In the genomic region with DNA sequence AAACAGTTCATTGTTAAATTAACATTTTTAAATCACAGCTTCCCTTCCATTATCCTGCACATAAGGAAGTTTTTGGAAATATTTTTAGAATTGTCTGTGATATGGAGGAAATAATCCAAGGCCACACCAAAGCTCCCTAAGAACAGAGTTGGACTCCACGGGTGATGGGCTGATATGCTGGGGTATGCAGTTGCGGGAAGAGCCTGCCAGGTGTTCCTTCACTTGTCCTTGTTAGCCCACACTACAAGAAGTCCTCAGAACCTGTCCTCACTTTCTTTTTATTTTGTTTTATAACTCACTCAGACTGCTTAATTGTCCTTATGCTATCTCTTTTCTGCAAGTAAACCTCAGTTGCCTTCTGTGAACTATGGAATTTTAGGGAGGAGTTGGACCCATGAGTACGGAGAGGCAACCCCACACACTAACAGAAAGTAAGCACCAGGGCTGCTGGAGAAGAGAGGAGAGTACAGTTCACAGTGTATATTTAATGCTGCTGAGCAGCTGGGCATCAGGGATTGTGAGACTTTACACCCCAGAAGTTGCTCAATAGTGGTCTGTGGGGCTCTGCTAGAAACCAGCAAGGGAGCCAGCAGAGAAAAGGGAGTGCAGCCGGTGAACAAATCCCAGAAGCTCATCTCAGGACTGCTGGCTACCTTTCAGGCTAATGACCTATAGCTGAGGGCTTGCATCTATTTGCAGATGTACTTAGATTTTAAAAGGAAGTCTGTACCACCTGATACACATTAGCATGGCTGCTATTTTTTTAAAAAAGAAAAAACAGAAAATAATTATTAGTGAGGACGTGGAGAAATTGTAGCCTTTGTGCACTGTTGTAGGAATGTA, we compare ENCODE assay signal across 1 cellular context.
A peak's percentile ranks its signal among the peaks of the same experiment; 100 is the strongest.
TF ChIP-seq lines count a peak whose summit lies in the region.

No MANE protein-coding gene starts in this region.

TF ChIP-seq in HepG2, 621 proteins besides CTCF, POLR2A, EP300 and RAD21 (continued from another document and continues in another):
- TF ChIP-seq, protein P1, sequence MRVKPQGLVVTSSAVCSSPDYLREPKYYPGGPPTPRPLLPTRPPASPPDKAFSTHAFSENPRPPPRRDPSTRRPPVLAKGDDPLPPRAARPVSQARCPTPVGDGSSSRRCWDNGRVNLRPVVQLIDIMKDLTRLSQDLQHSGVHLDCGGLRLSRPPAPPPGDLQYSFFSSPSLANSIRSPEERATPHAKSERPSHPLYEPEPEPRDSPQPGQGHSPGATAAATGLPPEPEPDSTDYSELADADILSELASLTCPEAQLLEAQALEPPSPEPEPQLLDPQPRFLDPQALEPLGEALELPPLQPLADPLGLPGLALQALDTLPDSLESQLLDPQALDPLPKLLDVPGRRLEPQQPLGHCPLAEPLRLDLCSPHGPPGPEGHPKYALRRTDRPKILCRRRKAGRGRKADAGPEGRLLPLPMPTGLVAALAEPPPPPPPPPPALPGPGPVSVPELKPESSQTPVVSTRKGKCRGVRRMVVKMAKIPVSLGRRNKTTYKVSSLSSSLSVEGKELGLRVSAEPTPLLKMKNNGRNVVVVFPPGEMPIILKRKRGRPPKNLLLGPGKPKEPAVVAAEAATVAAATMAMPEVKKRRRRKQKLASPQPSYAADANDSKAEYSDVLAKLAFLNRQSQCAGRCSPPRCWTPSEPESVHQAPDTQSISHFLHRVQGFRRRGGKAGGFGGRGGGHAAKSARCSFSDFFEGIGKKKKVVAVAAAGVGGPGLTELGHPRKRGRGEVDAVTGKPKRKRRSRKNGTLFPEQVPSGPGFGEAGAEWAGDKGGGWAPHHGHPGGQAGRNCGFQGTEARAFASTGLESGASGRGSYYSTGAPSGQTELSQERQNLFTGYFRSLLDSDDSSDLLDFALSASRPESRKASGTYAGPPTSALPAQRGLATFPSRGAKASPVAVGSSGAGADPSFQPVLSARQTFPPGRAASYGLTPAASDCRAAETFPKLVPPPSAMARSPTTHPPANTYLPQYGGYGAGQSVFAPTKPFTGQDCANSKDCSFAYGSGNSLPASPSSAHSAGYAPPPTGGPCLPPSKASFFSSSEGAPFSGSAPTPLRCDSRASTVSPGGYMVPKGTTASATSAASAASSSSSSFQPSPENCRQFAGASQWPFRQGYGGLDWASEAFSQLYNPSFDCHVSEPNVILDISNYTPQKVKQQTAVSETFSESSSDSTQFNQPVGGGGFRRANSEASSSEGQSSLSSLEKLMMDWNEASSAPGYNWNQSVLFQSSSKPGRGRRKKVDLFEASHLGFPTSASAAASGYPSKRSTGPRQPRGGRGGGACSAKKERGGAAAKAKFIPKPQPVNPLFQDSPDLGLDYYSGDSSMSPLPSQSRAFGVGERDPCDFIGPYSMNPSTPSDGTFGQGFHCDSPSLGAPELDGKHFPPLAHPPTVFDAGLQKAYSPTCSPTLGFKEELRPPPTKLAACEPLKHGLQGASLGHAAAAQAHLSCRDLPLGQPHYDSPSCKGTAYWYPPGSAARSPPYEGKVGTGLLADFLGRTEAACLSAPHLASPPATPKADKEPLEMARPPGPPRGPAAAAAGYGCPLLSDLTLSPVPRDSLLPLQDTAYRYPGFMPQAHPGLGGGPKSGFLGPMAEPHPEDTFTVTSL (CRISPR knock-in tag; IDR thresholded peaks at IDR 0.05; ENCODE audit: borderline replicate concordance), result peak; percentile 71; the same call in 1 of the 2 replicates
- no peak for TF ChIP-seq CSRNP2 (CRISPR knock-in tag; conservative IDR thresholded peaks at IDR 0.05; ENCODE audit: low read depth)
- TF ChIP-seq ZNF34 (CRISPR knock-in tag; IDR thresholded peaks at IDR 0.05; ENCODE audit: borderline replicate concordance), result no peak
- TF ChIP-seq CC2D1A (CRISPR knock-in tag; IDR thresholded peaks at IDR 0.05), result no peak
- TF ChIP-seq, protein P2, sequence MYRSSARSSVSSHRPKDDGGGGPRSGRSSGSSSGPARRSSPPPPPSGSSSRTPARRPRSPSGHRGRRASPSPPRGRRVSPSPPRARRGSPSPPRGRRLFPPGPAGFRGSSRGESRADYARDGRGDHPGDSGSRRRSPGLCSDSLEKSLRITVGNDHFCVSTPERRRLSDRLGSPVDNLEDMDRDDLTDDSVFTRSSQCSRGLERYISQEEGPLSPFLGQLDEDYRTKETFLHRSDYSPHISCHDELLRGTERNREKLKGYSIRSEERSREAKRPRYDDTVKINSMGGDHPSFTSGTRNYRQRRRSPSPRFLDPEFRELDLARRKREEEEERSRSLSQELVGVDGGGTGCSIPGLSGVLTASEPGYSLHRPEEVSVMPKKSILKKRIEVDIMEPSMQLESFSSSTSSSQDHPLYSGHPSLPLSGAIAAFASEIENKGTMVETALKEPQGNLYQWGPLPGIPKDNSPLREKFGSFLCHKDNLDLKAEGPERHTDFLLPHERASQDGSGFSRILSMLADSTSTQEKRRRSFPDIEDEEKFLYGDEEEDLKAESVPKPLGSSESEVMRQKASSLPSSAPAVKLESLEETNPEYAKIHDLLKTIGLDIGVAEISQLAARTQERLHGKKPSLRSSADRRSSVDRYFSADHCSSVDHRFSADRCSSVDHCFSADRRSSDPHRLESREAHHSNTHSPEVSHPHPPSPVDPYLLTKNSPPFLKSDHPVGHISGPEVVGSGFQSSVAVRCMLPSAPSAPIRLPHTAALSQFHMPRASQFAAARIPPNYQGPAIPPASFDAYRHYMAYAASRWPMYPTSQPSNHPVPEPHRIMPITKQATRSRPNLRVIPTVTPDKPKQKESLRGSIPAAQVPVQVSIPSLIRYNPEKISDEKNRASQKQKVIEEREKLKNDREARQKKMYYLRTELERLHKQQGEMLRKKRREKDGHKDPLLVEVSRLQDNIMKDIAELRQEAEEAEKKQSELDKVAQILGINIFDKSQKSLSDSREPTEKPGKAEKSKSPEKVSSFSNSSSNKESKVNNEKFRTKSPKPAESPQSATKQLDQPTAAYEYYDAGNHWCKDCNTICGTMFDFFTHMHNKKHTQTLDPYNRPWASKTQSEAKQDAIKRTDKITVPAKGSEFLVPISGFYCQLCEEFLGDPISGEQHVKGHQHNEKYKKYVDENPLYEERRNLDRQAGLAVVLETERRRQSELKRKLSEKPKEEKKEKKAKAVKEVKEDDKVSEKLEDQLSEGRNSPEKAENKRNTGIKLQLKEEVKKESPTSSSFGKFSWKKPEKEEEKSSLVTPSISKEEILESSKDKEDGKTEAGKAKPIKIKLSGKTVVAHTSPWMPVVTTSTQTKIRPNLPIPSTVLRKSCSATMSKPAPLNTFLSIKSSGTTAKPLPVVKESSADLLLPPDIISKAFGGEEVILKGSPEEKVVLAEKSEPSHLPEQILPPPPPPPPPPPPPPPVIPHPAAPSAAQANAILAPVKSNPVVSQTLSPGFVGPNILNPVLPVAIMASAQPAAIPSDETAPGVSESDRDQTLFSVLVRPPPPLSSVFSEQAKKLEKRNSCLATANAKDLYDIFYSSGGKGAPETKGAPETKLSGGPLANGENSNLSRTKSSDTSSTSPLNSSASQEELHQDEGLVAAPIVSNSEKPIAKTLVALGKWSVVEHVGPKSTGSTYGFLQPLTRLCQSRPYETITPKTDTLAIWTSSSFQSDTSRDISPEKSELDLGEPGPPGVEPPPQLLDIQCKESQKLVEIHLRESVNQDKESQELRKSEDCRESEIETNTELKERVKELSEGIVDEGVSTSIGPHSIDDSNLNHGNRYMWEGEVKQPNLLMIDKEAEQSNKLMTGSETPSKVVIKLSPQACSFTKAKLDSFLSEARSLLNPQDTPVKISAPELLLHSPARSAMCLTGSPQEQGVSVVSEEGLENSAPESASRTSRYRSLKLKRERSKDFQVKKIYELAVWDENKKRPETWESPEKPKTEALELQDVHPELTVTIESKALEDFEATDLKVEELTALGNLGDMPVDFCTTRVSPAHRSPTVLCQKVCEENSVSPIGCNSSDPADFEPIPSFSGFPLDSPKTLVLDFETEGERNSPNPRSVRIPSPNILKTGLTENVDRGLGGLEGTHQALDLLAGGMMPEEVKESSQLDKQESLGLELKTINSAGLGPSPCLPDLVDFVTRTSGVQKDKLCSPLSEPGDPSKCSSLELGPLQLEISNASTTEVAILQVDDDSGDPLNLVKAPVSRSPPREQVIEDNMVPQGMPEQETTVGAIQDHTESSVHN (CRISPR knock-in tag; IDR thresholded peaks at IDR 0.05), result 0 out of 2 replicates have a peak, but pooled peaks have one; percentile 25
- TF ChIP-seq KDM5A (IDR thresholded peaks at IDR 0.05; ENCODE audit: borderline replicate concordance, low read length), result peak; percentile 32; the same call in 1 of the 2 replicates
- TF ChIP-seq ZNF703 (CRISPR knock-in tag; IDR thresholded peaks at IDR 0.05; ENCODE audit: borderline replicate concordance), result no peak
- peak; percentile 94 for TF ChIP-seq PITX1 (CRISPR knock-in tag; IDR thresholded peaks at IDR 0.05)
- no peak for TF ChIP-seq HDAC6 (IDR thresholded peaks at IDR 0.05; ENCODE audit: low read depth, low read length)
- TF ChIP-seq PHF21A (CRISPR knock-in tag; IDR thresholded peaks at IDR 0.05), result peak; percentile 97
- no peak for TF ChIP-seq HMGA1 (CRISPR knock-in tag; conservative IDR thresholded peaks at IDR 0.05)
- TF ChIP-seq, protein P3, sequence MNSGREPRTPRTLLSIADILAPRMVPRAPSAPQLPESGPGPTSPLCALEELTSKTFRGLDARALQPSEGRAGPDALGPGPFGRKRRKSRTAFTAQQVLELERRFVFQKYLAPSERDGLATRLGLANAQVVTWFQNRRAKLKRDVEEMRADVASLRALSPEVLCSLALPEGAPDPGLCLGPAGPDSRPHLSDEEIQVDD (CRISPR knock-in tag; IDR thresholded peaks at IDR 0.05; ENCODE audit: borderline replicate concordance), result no peak
- TF ChIP-seq ZNF367 (CRISPR knock-in tag; IDR thresholded peaks at IDR 0.05; ENCODE audit: borderline replicate concordance), result no peak
- no peak for TF ChIP-seq ZNF549 (CRISPR knock-in tag; IDR thresholded peaks at IDR 0.05)
- no peak for TF ChIP-seq ZNF430 (CRISPR knock-in tag; IDR thresholded peaks at IDR 0.05)
- TF ChIP-seq MXD1 (CRISPR knock-in tag; IDR thresholded peaks at IDR 0.05), result no peak
- TF ChIP-seq NCOR1 (IDR thresholded peaks at IDR 0.05; ENCODE audit: borderline replicate concordance, low read length), result peak; percentile 93
- TF ChIP-seq IRF1 (CRISPR knock-in tag; IDR thresholded peaks at IDR 0.05; ENCODE audit: low read depth), result no peak
- no peak for TF ChIP-seq ZNF660 (CRISPR knock-in tag; IDR thresholded peaks at IDR 0.05; ENCODE audit: borderline replicate concordance, low read depth)
- peak; percentile 91; the same call in 1 of the 2 replicates for TF ChIP-seq SP140L (CRISPR knock-in tag; IDR thresholded peaks at IDR 0.05; ENCODE audit: borderline replicate concordance)
- TF ChIP-seq, protein P4, sequence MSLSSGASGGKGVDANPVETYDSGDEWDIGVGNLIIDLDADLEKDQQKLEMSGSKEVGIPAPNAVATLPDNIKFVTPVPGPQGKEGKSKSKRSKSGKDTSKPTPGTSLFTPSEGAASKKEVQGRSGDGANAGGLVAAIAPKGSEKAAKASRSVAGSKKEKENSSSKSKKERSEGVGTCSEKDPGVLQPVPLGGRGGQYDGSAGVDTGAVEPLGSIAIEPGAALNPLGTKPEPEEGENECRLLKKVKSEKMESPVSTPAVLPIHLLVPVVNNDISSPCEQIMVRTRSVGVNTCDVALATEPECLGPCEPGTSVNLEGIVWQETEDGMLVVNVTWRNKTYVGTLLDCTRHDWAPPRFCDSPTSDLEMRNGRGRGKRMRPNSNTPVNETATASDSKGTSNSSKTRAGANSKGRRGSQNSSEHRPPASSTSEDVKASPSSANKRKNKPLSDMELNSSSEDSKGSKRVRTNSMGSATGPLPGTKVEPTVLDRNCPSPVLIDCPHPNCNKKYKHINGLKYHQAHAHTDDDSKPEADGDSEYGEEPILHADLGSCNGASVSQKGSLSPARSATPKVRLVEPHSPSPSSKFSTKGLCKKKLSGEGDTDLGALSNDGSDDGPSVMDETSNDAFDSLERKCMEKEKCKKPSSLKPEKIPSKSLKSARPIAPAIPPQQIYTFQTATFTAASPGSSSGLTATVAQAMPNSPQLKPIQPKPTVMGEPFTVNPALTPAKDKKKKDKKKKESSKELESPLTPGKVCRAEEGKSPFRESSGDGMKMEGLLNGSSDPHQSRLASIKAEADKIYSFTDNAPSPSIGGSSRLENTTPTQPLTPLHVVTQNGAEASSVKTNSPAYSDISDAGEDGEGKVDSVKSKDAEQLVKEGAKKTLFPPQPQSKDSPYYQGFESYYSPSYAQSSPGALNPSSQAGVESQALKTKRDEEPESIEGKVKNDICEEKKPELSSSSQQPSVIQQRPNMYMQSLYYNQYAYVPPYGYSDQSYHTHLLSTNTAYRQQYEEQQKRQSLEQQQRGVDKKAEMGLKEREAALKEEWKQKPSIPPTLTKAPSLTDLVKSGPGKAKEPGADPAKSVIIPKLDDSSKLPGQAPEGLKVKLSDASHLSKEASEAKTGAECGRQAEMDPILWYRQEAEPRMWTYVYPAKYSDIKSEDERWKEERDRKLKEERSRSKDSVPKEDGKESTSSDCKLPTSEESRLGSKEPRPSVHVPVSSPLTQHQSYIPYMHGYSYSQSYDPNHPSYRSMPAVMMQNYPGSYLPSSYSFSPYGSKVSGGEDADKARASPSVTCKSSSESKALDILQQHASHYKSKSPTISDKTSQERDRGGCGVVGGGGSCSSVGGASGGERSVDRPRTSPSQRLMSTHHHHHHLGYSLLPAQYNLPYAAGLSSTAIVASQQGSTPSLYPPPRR (CRISPR knock-in tag; IDR thresholded peaks at IDR 0.05; ENCODE audit: borderline replicate concordance), result peak; percentile 89
- no peak for TF ChIP-seq NFATC3 (CRISPR knock-in tag; IDR thresholded peaks at IDR 0.05)
- TF ChIP-seq YEATS2 (CRISPR knock-in tag; IDR thresholded peaks at IDR 0.05; ENCODE audit: borderline replicate concordance), result no peak
- TF ChIP-seq ZSCAN25 (CRISPR knock-in tag; IDR thresholded peaks at IDR 0.05), result peak; percentile 78
- TF ChIP-seq, protein P5, sequence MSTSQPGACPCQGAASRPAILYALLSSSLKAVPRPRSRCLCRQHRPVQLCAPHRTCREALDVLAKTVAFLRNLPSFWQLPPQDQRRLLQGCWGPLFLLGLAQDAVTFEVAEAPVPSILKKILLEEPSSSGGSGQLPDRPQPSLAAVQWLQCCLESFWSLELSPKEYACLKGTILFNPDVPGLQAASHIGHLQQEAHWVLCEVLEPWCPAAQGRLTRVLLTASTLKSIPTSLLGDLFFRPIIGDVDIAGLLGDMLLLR (CRISPR knock-in tag; IDR thresholded peaks at IDR 0.05), result no peak
- TF ChIP-seq KAT8 (CRISPR knock-in tag; IDR thresholded peaks at IDR 0.05), result peak; percentile 75
- no peak; the same call in 1 of the 2 replicates for TF ChIP-seq NR1H2 (CRISPR knock-in tag; IDR thresholded peaks at IDR 0.05; ENCODE audit: borderline replicate concordance, low read depth)
- TF ChIP-seq ETV6 (CRISPR knock-in tag; conservative IDR thresholded peaks at IDR 0.05), result 0 out of 2 replicates have a peak, but pooled peaks have one; percentile 51
